In the genomic region with DNA sequence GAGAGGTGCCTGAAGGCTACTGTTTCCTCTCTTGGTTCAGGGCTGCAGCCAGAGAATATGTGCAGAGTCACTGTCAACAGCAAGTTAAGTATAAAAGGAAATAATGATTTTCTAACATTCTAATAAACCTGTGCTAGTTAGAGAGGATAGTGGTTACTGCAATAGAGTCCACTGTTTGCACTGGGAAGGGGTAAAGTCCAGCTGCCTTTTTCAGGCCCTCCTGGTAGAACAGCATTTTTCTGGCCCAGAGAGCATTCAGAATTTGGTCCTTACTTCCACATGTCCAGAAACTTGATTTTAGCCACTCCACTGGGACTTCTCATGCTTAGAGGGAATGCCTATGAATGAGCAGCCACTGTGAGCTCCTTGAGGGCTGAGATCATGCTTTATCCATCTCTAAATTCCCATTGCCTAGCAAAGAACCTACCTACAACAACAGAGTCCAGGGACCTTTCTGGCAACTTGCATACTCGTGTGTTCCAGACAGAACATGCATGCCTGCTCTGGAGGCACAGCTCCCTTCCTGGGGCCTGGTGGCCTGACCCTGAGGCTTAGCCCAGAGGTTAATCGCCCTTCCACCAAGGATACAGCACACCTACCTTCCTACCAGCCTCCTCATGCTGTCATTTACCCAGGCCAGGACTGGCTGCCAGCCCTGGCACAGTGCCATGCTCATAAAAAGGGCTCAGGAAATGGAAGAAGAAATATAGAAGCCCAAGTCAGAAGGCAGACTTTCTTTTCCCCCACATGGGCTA, we compare ENCODE assay signal across 9 cellular contexts. TPM values are rescaled to one million over a fixed set of nuclear protein-coding genes. Genes with fewer than 3 reads are reported as not detected.
A peak's percentile ranks its signal among the peaks of the same experiment; 100 is the strongest.
DNase-seq lines count a peak whose midpoint lies in the region; ATAC-seq and TF ChIP-seq lines count a peak whose summit lies in the region.
"Had no signal": no experiment of that assay in that cellular context is flagged by ENCODE, and none has a peak within 500 bp of the region (broad histone marks: within the 10 kb centered on the region; RNA-seq: fewer than 3 reads in every experiment).

No MANE protein-coding gene starts in this region.

- no peaks in the 10 kb centered on the region for H3K9me3 ChIP-seq in colonic mucosa

- intact Hi-C loops in colonic mucosa (cut with DNase I), result no loop called here

- no peaks in the 10 kb centered on the region for H3K27me3 ChIP-seq in colonic mucosa

- peaks cover 4% of the 10 kb centered on the region for H3K4me1 ChIP-seq in colonic mucosa

- DNase-seq in DMS53 (lab: John Stamatoyannopoulos, UW) (peak; percentile 64), NCI-H2081 treated with DMSO at 0.1 percent for 48 hours (lab: John Stamatoyannopoulos, UW) (peak; percentile 60), colonic mucosa (peak; percentile 92), osteocyte (ENCODE audit: extremely low spot score, unreplicated experiment) (no peak)
- DNase-seq in stimulated activated CD4-positive, alpha-beta T cell treated with anti-CD3 and anti-CD28 coated beads, Interleukin-1b, Interleukin-23, amount 100 ng/mL, for 48 hours, result no peak

- peaks cover 5% of the 10 kb centered on the region for H3K36me3 Mint-ChIP-seq in osteocyte (ENCODE audit: unreplicated experiment)

- no peaks in the 10 kb centered on the region for H3K36me3 ChIP-seq in colonic mucosa

- H3K27me3 Mint-ChIP-seq in osteocyte (ENCODE audit: unreplicated experiment), result no peaks in the 10 kb centered on the region

- H3K4me3 Mint-ChIP-seq in osteocyte (ENCODE audit: unreplicated experiment), result no peak overlapping the region
- H3K4me3 Mint-ChIP-seq: naive thymus-derived CD4-positive, alpha-beta T cell had no signal

- peak overlapping the region; percentile 73 for H3K27ac ChIP-seq in colonic mucosa

- peak overlapping the region; percentile 63 for H3K27ac Mint-ChIP-seq in osteocyte (ENCODE audit: unreplicated experiment)
- H3K27ac Mint-ChIP-seq: naive thymus-derived CD4-positive, alpha-beta T cell had no signal

- H3K9me3 Mint-ChIP-seq in osteocyte (ENCODE audit: unreplicated experiment), result peaks cover 9% of the 10 kb centered on the region

- peak overlapping the region; percentile 30 to 74 for H3K9ac ChIP-seq in colonic mucosa (ENCODE audit: low read depth in 2 of 2, low read length in 2 of 2)

- H3K4me3 ChIP-seq in colonic mucosa, result no peak overlapping the region

- TF ChIP-seq CTCF in colonic mucosa (IDR thresholded peaks at IDR 0.05) (no peak), osteocyte (IDR thresholded peaks at IDR 0.05) (no peak)

- ATAC-seq in GM21447 (IDR thresholded peaks at IDR 0.05; ENCODE audit: unreplicated experiment) (no peak), HG03139 (IDR thresholded peaks at IDR 0.05; ENCODE audit: unreplicated experiment) (no peak), HG03442 (IDR thresholded peaks at IDR 0.05; ENCODE audit: unreplicated experiment) (no peak)
- ATAC-seq: naive thymus-derived CD4-positive, alpha-beta T cell had no signal

- peaks cover 14% of the 10 kb centered on the region for H3K4me1 Mint-ChIP-seq in osteocyte (ENCODE audit: unreplicated experiment)

RNA-seq across cellular contexts. Expression of a gene that starts 50.3 kb away (rescaled TPM):
- 10 to 100 TPM; 86.0 to 89.8 TPM for total RNA-seq in colonic mucosa
- 59.7 and 63.1 TPM in 2 replicates for total RNA-seq in osteocyte

Comparison
In these comparisons a context has a peak if more than half of its experiments do, and no peak if none do; other contexts are left out.
1. DNase-seq: peak in DMS53 (single experiment), NCI-H2081 treated with DMSO at 0.1 percent for 48 hours (single experiment) and colonic mucosa (single experiment); none in osteocyte (single experiment) and stimulated activated CD4-positive, alpha-beta T cell treated with anti-CD3 and anti-CD28 coated beads, Interleukin-1b, Interleukin-23, amount 100 ng/mL, for 48 hours (single experiment).